Comparison of ENCODE assay signal across 19 cellular contexts in the genomic region with DNA sequence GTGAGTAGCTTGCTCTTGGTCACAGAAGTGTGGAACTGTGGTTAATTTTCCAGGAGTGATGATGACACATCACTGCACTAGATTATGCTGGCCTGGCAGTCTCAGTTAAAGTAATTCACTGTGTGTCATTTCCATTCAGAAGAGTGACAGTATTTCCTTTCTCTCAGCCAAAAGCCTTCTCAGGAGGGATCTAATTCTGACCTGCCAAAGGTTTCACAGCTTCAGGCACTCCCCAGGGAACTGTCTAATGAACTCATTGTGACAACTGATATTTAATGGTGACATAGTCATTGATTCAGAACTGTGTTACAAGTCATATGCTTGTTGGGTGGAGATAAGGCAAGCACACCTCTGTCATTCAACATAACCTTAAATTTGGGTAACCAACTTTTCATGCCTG.
"Had no signal": no experiment of that assay in that cellular context is flagged by ENCODE, and none has a peak within 500 bp of the region (broad histone marks: within the 10 kb centered on the region; RNA-seq: fewer than 3 reads in every experiment).

No MANE protein-coding gene starts in this region.

- DNase-seq: KBM-7, MG63, NCI-H1092, NCI-H1105 treated with DMSO at 0.1 percent for 48 hours, NCI-H1417 treated with DMSO at 0.1 percent for 48 hours, NCI-H146, NCI-H1694 treated with DMSO at 0.1 percent for 48 hours, NCI-H1930, NCI-H2081, NCI-H226, NCI-H446, NCI-H510A, NCI-H524 treated with DMSO at 0.1 percent for 48 hours, NCI-H69, NCI-H774, SHP77, SK-N-SH, SW 1271, T-cell had no signal

- ATAC-seq: T-cell had no signal
